28 cellular contexts compared by ENCODE assay signal in genomic region chr10:15172306-15172840, GRCh38. TPM values are rescaled to one million over a fixed set of nuclear protein-coding genes. Genes with fewer than 3 reads are reported as not detected.
A peak's percentile ranks its signal among the peaks of the same experiment; 100 is the strongest.
DNase-seq lines count a peak whose midpoint lies in the region; ATAC-seq and TF ChIP-seq lines count a peak whose summit lies in the region.
"Had no signal": no experiment of that assay in that cellular context is flagged by ENCODE, and none has a peak within 500 bp of the region (broad histone marks: within the 10 kb centered on the region; RNA-seq: fewer than 3 reads in every experiment).

No MANE protein-coding gene starts in this region.

- H3K9me3 Mint-ChIP-seq in activated naive CD4-positive, alpha-beta T cell treated with anti-CD3 and anti-CD28 coated beads, Interleukin-2, amount 10 ng/mL, durations not matched to agents 7 days and 5 days, result peaks cover 2% of the 10 kb centered on the region
- no peaks in the 10 kb centered on the region for H3K9me3 Mint-ChIP-seq in activated naive CD4-positive, alpha-beta T cell treated with anti-CD3 and anti-CD28 coated beads for 36 hours
- H3K9me3 Mint-ChIP-seq in neural progenitor cell, result no peaks in the 10 kb centered on the region
- H3K9me3 Mint-ChIP-seq: mesothelial cell of epicardium; stimulated activated effector memory CD8-positive, alpha-beta T cell treated with anti-CD3 and anti-CD28 coated beads, Interleukin-12 subunit alpha, Interleukin-12 subunit beta, amount 100 ng/mL, for 72 hours had no signal

- no peak for TF ChIP-seq POLR2A in GM18505 (IDR thresholded peaks at IDR 0.05; ENCODE audit: borderline replicate concordance, extremely low read depth, insufficient read depth, insufficient read length)

- peak overlapping the region; percentile 42 for H3K27ac Mint-ChIP-seq in activated naive CD4-positive, alpha-beta T cell treated with anti-CD3 and anti-CD28 coated beads, Interleukin-2, amount 10 ng/mL, durations not matched to agents 7 days and 5 days
- H3K27ac Mint-ChIP-seq in activated naive CD4-positive, alpha-beta T cell treated with anti-CD3 and anti-CD28 coated beads for 36 hours, result no peak overlapping the region
- no peak overlapping the region for H3K27ac Mint-ChIP-seq in neural progenitor cell
- H3K27ac Mint-ChIP-seq: mesothelial cell of epicardium; stimulated activated effector memory CD8-positive, alpha-beta T cell treated with anti-CD3 and anti-CD28 coated beads, Interleukin-12 subunit alpha, Interleukin-12 subunit beta, amount 100 ng/mL, for 72 hours had no signal

- TF ChIP-seq CTCF in mammary epithelial cell (conservative IDR thresholded peaks at IDR 0.05 in 1 of 2, IDR thresholded peaks at IDR 0.05 in 1 of 2; ENCODE audit: extremely low read depth in 1 of 2, insufficient read depth in 1 of 2, low read depth in 1 of 2, low read length in 2 of 2) (peak in 1 of 2 donors; percentile 7), osteoblast (IDR thresholded peaks at IDR 0.05; ENCODE audit: extremely low read depth, low read depth, low read length) (no peak), neural progenitor cell (IDR thresholded peaks at IDR 0.05) (no peak)

- intact Hi-C loops in activated naive CD4-positive, alpha-beta T cell treated with anti-CD3 and anti-CD28 coated beads for 36 hours (cut with micrococcal nuclease), result no loop called here
- intact Hi-C loops in mammary epithelial cell (cut with micrococcal nuclease), result no loop called here

- no TSS peak for BruUV-seq in mammary epithelial cell (replicated peaks; lab: Mats Ljungman, UMichigan)

- peaks cover 4% of the 10 kb centered on the region for H3K27me3 Mint-ChIP-seq in activated naive CD4-positive, alpha-beta T cell treated with anti-CD3 and anti-CD28 coated beads, Interleukin-2, amount 10 ng/mL, durations not matched to agents 7 days and 5 days
- no peaks in the 10 kb centered on the region for H3K27me3 Mint-ChIP-seq in activated naive CD4-positive, alpha-beta T cell treated with anti-CD3 and anti-CD28 coated beads for 36 hours (ENCODE audit: low read depth)
- H3K27me3 Mint-ChIP-seq in neural progenitor cell (ENCODE audit: insufficient read depth, low read depth), result peaks cover 8% of the 10 kb centered on the region

- peaks cover 9% of the 10 kb centered on the region for H3F3A ChIP-seq in neural progenitor cell (ENCODE audit: low read depth)

- dilution Hi-C loops in mammary epithelial cell (cut with HindIII; ENCODE audit: low sequenced_read_pairs), result no loop called here

- H3K36me3 Mint-ChIP-seq in activated naive CD4-positive, alpha-beta T cell treated with anti-CD3 and anti-CD28 coated beads, Interleukin-2, amount 10 ng/mL, durations not matched to agents 7 days and 5 days, result peaks cover 7% of the 10 kb centered on the region
- peaks cover 1% of the 10 kb centered on the region for H3K36me3 Mint-ChIP-seq in activated naive CD4-positive, alpha-beta T cell treated with anti-CD3 and anti-CD28 coated beads for 36 hours (ENCODE audit: low read depth)
- no peaks in the 10 kb centered on the region for H3K36me3 Mint-ChIP-seq in neural progenitor cell
- H3K36me3 Mint-ChIP-seq: mesothelial cell of epicardium had no signal

- H3K79me2 ChIP-seq in mammary epithelial cell (ENCODE audit: insufficient read depth, low read length) (peaks cover 7% of the 10 kb centered on the region), osteoblast (ENCODE audit: insufficient read depth, low read length) (peaks cover 10% of the 10 kb centered on the region), neural progenitor cell (ENCODE audit: low read depth) (peaks cover 2% of the 10 kb centered on the region)

- in situ Hi-C loops in mammary epithelial cell (cut with MboI; ENCODE audit: low sequenced_read_pairs in 2 of 2), result no loop called here

- H3K4me3 ChIP-seq in mammary epithelial cell (replicated peaks in 1 of 3; ENCODE audit: insufficient read depth in 1 of 3, low read depth in 2 of 3, low read length in 3 of 3), result no peak overlapping the region
- H3K4me3 ChIP-seq in osteoblast (ENCODE audit: insufficient read depth, low read length), result no peak overlapping the region
- no peak overlapping the region for H3K4me3 ChIP-seq in neural progenitor cell
- H3K4me3 ChIP-seq: HAP-1, heart right ventricle, Peyer's patch, upper lobe of left lung had no signal

- H4K20me1 ChIP-seq in mammary epithelial cell (ENCODE audit: insufficient read depth, low read length), result no peaks in the 10 kb centered on the region
- H4K20me1 ChIP-seq in osteoblast (ENCODE audit: insufficient read depth, low read length), result peaks cover 3% of the 10 kb centered on the region
- H4K20me1 ChIP-seq in neural progenitor cell (ENCODE audit: low read depth), result peaks cover 2% of the 10 kb centered on the region

- CTCF ChIA-PET in activated naive CD4-positive, alpha-beta T cell treated with anti-CD3 and anti-CD28 coated beads, Interleukin-2, amount 10 ng/mL, durations not matched to agents 7 days and 5 days (lab: Charles Lee), result interaction anchor here (1.0 kb wide), 1 partner anchor 129 kb away, joined by 3 read pairs; no protein-coding TSS in a partner anchor
- CTCF ChIA-PET in activated naive CD4-positive, alpha-beta T cell treated with anti-CD3 and anti-CD28 coated beads for 36 hours (lab: Charles Lee), result interaction anchor here (0.6 to 1.3 kb wide), 4 partner anchors 9 to 201 kb away, joined by 3 to 5 read pairs (median 4); no protein-coding TSS in a partner anchor
- CTCF ChIA-PET in mammary epithelial cell (lab: Charles Lee; ENCODE audit: low non-redundant PET), result interaction anchor here (0.5 to 0.9 kb wide), 2 partner anchors 25 to 58 kb away, joined by 3 read pairs; no protein-coding TSS in a partner anchor

- no peak overlapping the region for H3K4me3 Mint-ChIP-seq in activated naive CD4-positive, alpha-beta T cell treated with anti-CD3 and anti-CD28 coated beads, Interleukin-2, amount 10 ng/mL, durations not matched to agents 7 days and 5 days
- H3K4me3 Mint-ChIP-seq in activated naive CD4-positive, alpha-beta T cell treated with anti-CD3 and anti-CD28 coated beads for 36 hours, result no peak overlapping the region
- no peak overlapping the region for H3K4me3 Mint-ChIP-seq in neural progenitor cell
- H3K4me3 Mint-ChIP-seq: mesothelial cell of epicardium; stimulated activated effector memory CD8-positive, alpha-beta T cell treated with anti-CD3 and anti-CD28 coated beads, Interleukin-12 subunit alpha, Interleukin-12 subunit beta, amount 100 ng/mL, for 72 hours had no signal

- no peak for ATAC-seq in GM18505 (IDR thresholded peaks at IDR 0.05; ENCODE audit: unreplicated experiment)
- ATAC-seq: heart right ventricle; stimulated activated effector memory CD8-positive, alpha-beta T cell treated with anti-CD3 and anti-CD28 coated beads, Interleukin-12 subunit alpha, Interleukin-12 subunit beta, amount 100 ng/mL, for 72 hours had no signal

- no peak overlapping the region for H3K9ac ChIP-seq in mammary epithelial cell (ENCODE audit: insufficient read depth, low read length)
- no peak overlapping the region for H3K9ac ChIP-seq in neural progenitor cell

- no peaks in the 10 kb centered on the region for H3K9me3 ChIP-seq in mammary epithelial cell (replicated peaks; ENCODE audit: insufficient read depth, low read length)
- no peaks in the 10 kb centered on the region for H3K9me3 ChIP-seq in osteoblast (ENCODE audit: low read depth, low read length)
- H3K9me3 ChIP-seq in neural progenitor cell (ENCODE audit: low read depth), result no peaks in the 10 kb centered on the region
- H3K9me3 ChIP-seq: HAP-1, heart right ventricle, Peyer's patch, upper lobe of left lung had no signal

- peaks cover 50% of the 10 kb centered on the region for H3K4me1 Mint-ChIP-seq in activated naive CD4-positive, alpha-beta T cell treated with anti-CD3 and anti-CD28 coated beads, Interleukin-2, amount 10 ng/mL, durations not matched to agents 7 days and 5 days
- H3K4me1 Mint-ChIP-seq in activated naive CD4-positive, alpha-beta T cell treated with anti-CD3 and anti-CD28 coated beads for 36 hours (ENCODE audit: low read depth), result peaks cover 38% of the 10 kb centered on the region
- H3K4me1 Mint-ChIP-seq in neural progenitor cell, result peaks cover 13% of the 10 kb centered on the region

- no peak for DNase-seq in activated naive CD4-positive, alpha-beta T cell treated with anti-CD3 and anti-CD28 coated beads, Interleukin-2, amount 10 ng/mL, durations not matched to agents 7 days and 5 days
- no peak for DNase-seq in activated naive CD4-positive, alpha-beta T cell treated with anti-CD3 and anti-CD28 coated beads for 36 hours
- DNase-seq in NCI-H2171 treated with DMSO at 0.1 percent for 48 hours (lab: John Stamatoyannopoulos, UW), result peak; percentile 16
- peak; percentile 80 for DNase-seq in mammary epithelial cell
- DNase-seq in osteoblast (ENCODE audit: insufficient read length, low spot score, missing footprints), result peak; percentile 55
- no peak for DNase-seq in neural progenitor cell (ENCODE audit: low spot score)
- no peak for DNase-seq in NCI-H146 treated with DMSO at 0.1 percent for 48 hours (lab: John Stamatoyannopoulos, UW; ENCODE audit: unreplicated experiment)
- DNase-seq: activated CD4-positive, alpha-beta T cell treated with anti-CD3 and anti-CD28 coated beads for 4 hours; activated CD8-positive, alpha-beta memory T cell treated with anti-CD3 and anti-CD28 coated beads for 24 hours; activated T-cell treated with anti-CD3 and anti-CD28 coated beads for 4 hours; cerebellar nuclear complex; heart right ventricle; MV-4-11; NCI-H1436 treated with DMSO at 0.1 percent for 48 hours; NCI-H446 treated with DMSO at 0.1 percent for 48 hours; NCI-H82; Peyer's patch; SIG-M5; stimulated activated CD4-positive, alpha-beta T cell treated with anti-CD3 and anti-CD28 coated beads, Interleukin-15, amount 100 ng/mL, for 24 hours; T1000; upper lobe of left lung; WERI-Rb-1 had no signal

- H3K27me3 ChIP-seq in mammary epithelial cell (ENCODE audit: insufficient read depth, low read length) (no peaks in the 10 kb centered on the region), osteoblast (ENCODE audit: insufficient read depth, low read length) (no peaks in the 10 kb centered on the region), neural progenitor cell (peaks cover 14% of the 10 kb centered on the region)
- H3K27me3 ChIP-seq: Peyer's patch, upper lobe of left lung had no signal

- H2AFZ ChIP-seq in mammary epithelial cell (ENCODE audit: low read depth, low read length) (peak overlapping the region; percentile 47), osteoblast (ENCODE audit: low read length) (no peak overlapping the region), neural progenitor cell (replicated peaks) (no peak overlapping the region)

- peaks cover 16% of the 10 kb centered on the region for H3K4me1 ChIP-seq in mammary epithelial cell (ENCODE audit: insufficient read depth, low read length)
- H3K4me1 ChIP-seq in osteoblast (ENCODE audit: insufficient read depth, low read length), result peaks cover 19% of the 10 kb centered on the region
- peaks cover 2% of the 10 kb centered on the region for H3K4me1 ChIP-seq in neural progenitor cell

- WGBS in mammary epithelial cell (ENCODE audit: low coverage, missing lambda C conversion rate), result 8% methylated on average over 7 of the region's 7 CpGs

- H3K4me2 ChIP-seq in mammary epithelial cell (ENCODE audit: insufficient read depth, low read depth, low read length) (peak overlapping the region; percentile 69), osteoblast (ENCODE audit: insufficient read depth, low read length) (no peak overlapping the region), neural progenitor cell (no peak overlapping the region)

- H3K27ac ChIP-seq in mammary epithelial cell (ENCODE audit: insufficient read depth, low read depth, low read length), result peak overlapping the region; percentile 32
- H3K27ac ChIP-seq in osteoblast (ENCODE audit: low read depth, low read length), result no peak overlapping the region
- no peak overlapping the region for H3K27ac ChIP-seq in neural progenitor cell
- H3K27ac ChIP-seq: C4-2B, heart right ventricle, HL-60, Peyer's patch, upper lobe of left lung, WERI-Rb-1 had no signal

- H3K36me3 ChIP-seq in mammary epithelial cell (ENCODE audit: insufficient read depth, low read length) (no peaks in the 10 kb centered on the region), osteoblast (ENCODE audit: insufficient read depth, low read length) (no peaks in the 10 kb centered on the region), neural progenitor cell (no peaks in the 10 kb centered on the region)
- H3K36me3 ChIP-seq: HAP-1, heart right ventricle, Peyer's patch, upper lobe of left lung, WERI-Rb-1 had no signal

RNA-seq across cellular contexts. Expression of gene NMT2, which starts 3.9 kb away (rescaled TPM):
- 10 to 100 TPM; 20.4 to 22.3 TPM for total RNA-seq in activated naive CD4-positive, alpha-beta T cell treated with anti-CD3 and anti-CD28 coated beads for 36 hours
- 10 to 100 TPM; 12.5 to 15.3 TPM for total RNA-seq in mammary epithelial cell
- polyA plus RNA-seq in mammary epithelial cell, result 8.0 TPM
- 11.3 TPM for polyA minus RNA-seq in mammary epithelial cell
- total RNA-seq in osteoblast, result 43.8 and 61.0 TPM in 2 replicates
- 25.4 and 26.1 TPM in 2 replicates for total RNA-seq in neural progenitor cell (ENCODE audit: low replicate concordance)

Comparison
In these comparisons a context has a peak if more than half of its experiments do, and no peak if none do; other contexts are left out.
1. DNase-seq: peak in NCI-H2171 treated with DMSO at 0.1 percent for 48 hours (single experiment), mammary epithelial cell (single experiment) and osteoblast (single experiment); none in activated naive CD4-positive, alpha-beta T cell treated with anti-CD3 and anti-CD28 coated beads, Interleukin-2, amount 10 ng/mL, durations not matched to agents 7 days and 5 days (single experiment), activated naive CD4-positive, alpha-beta T cell treated with anti-CD3 and anti-CD28 coated beads for 36 hours (single experiment), neural progenitor cell (single experiment) and NCI-H146 treated with DMSO at 0.1 percent for 48 hours (single experiment).